Comparison of ENCODE assay signal across 1 cellular context in genomic region chr17:40906613-40907012, GRCh38.
TF ChIP-seq lines count a peak whose summit lies in the region.

No MANE protein-coding gene starts in this region.

TF ChIP-seq in SK-N-SH treated with all-trans-retinoic acid at 6 μM for 48 hours, 23 proteins besides CTCF, POLR2A, EP300 and RAD21 (continued from another document):
- TF ChIP-seq POU6F1 (CRISPR knock-in tag; IDR thresholded peaks at IDR 0.05; ENCODE audit: borderline replicate concordance, low read depth) (no peak), ZNF70 (CRISPR knock-in tag; IDR thresholded peaks at IDR 0.05) (no peak), TOX (CRISPR knock-in tag; IDR thresholded peaks at IDR 0.05; ENCODE audit: borderline replicate concordance) (no peak), ZNF565 (CRISPR knock-in tag; conservative IDR thresholded peaks at IDR 0.05; ENCODE audit: low read depth) (no peak)
